Comparison of ENCODE assay signal across 18 cellular contexts in genomic region chr2:78984386-78984785, GRCh38. TPM values are rescaled to one million over a fixed set of nuclear protein-coding genes. Genes with fewer than 3 reads are reported as not detected.
DNase-seq lines count a peak whose midpoint lies in the region; ATAC-seq lines count a peak whose summit lies in the region.
"Had no signal": no experiment of that assay in that cellular context is flagged by ENCODE, and none has a peak within 500 bp of the region (broad histone marks: within the 10 kb centered on the region; RNA-seq: fewer than 3 reads in every experiment).

No MANE protein-coding gene starts in this region.

- ATAC-seq in GM18502 (IDR thresholded peaks at IDR 0.05; ENCODE audit: poor library complexity, unreplicated experiment) = no peak
- ATAC-seq in HG02759 (IDR thresholded peaks at IDR 0.05; ENCODE audit: unreplicated experiment) = no peak
- ATAC-seq: HCT116, K562 had no signal

- peak; percentile 43 for DNase-seq in Daoy (ENCODE audit: low read depth)
- DNase-seq in HT1080 (ENCODE audit: low read depth) = peak; percentile 32
- DNase-seq in kidney tubule cell (ENCODE audit: low spot score) = peak; percentile 22
- DNase-seq in iPS-NIHi7 (ENCODE audit: extremely low spot score) = no peak
- DNase-seq: ACHN; Caco-2; CD4-positive, alpha-beta T cell; DMS79; GF-D8; GOT3; H7; HFFc6; IMR-90 had no signal

RNA-seq across cellular contexts. Expression of gene REG3G, which starts 41.1 kb away (rescaled TPM):
- total RNA-seq in Daoy (2014; rRNA removed; shearing (Covaris generic)) = not detected in 2 replicates
- total RNA-seq in HT1080 (2014; rRNA removed; shearing (Covaris generic)) = 0.23 TPM in 1 of 2 replicates, not detected in the other
- polyA plus RNA-seq in HT1080 (2015; cell fraction: cytosol; rRNA removed) = 0.57 TPM in 1 of 2 replicates, not detected in the other
- 0.40 TPM in 1 of 2 replicates, not detected in the other for polyA plus RNA-seq in HT1080 (2015; cell fraction: nucleus; rRNA removed)
- total RNA-seq: Caco-2; CD4-positive, alpha-beta T cell; H7; HFFc6; IMR-90; K562 had no signal
- polyA plus RNA-seq: BJ, IMR-90, K562 had no signal
